5 cellular contexts compared by ENCODE assay signal in the genomic region with DNA sequence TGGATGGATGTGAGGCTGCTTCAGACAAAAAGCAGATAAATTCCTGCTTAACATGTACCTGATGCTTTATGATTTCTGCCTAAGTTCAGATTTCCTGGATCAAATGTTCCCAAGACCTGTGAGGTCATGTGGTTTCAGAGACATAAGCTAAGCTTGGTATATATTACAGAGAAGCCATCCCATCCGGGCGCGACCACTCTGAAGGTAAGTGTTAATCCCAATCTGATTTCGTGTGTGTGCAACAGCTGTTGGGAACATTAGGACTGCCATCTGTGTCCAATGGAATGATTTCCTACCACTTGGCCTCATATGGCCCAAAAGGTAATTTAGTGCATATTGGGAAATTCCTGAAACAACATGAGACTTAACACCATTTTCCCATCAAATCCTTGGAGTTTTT.
"Had no signal": no experiment of that assay in that cellular context is flagged by ENCODE, and none has a peak within 500 bp of the region (broad histone marks: within the 10 kb centered on the region; RNA-seq: fewer than 3 reads in every experiment).

No MANE protein-coding gene starts in this region.

- ATAC-seq: GM23338, K562 had no signal

- H3K4me3 ChIP-seq: GM23338, K562 had no signal

- DNase-seq: H9, HCEC 1CT, IMR-90 had no signal

- H3K4me2 ChIP-seq: GM23338 had no signal
